In genomic region chr2:239674981-239675855, GRCh38 we compare ENCODE assay signal across 13 cellular contexts.
"Had no signal": no experiment of that assay in that cellular context is flagged by ENCODE, and none has a peak within 500 bp of the region (broad histone marks: within the 10 kb centered on the region; RNA-seq: fewer than 3 reads in every experiment).

No MANE protein-coding gene starts in this region.

- ATAC-seq: heart right ventricle; naive thymus-derived CD8-positive, alpha-beta T cell had no signal

- H3K27ac ChIP-seq: breast epithelium, esophagus squamous epithelium, heart right ventricle, skin epidermis, suprapubic skin, transverse colon had no signal

- H3K9me3 ChIP-seq: breast epithelium, esophagus squamous epithelium, suprapubic skin, transverse colon had no signal

- DNase-seq: activated CD4-positive, alpha-beta T cell treated with anti-CD3 and anti-CD28 coated beads, Interleukin-2, amount 50 U/mL, for 48 hours; activated gamma-delta T cell; cerebellar nuclear complex; effector CD8-positive, alpha-beta T cell; esophagus squamous epithelium; heart right ventricle; kidney glomerular epithelial cell; naive thymus-derived CD8-positive, alpha-beta T cell; nucleus accumbens; transverse colon had no signal

- H3K4me3 ChIP-seq: breast epithelium, esophagus squamous epithelium, heart right ventricle, skin epidermis, suprapubic skin, transverse colon had no signal

- H3K36me3 ChIP-seq: breast epithelium, esophagus squamous epithelium, heart right ventricle, suprapubic skin, transverse colon had no signal

- H3K27me3 ChIP-seq: breast epithelium, suprapubic skin, transverse colon had no signal

- H3K4me1 ChIP-seq: breast epithelium, esophagus squamous epithelium, heart right ventricle, suprapubic skin, transverse colon had no signal
